ENCODE assay signal across 24 cellular contexts in genomic region chr14:101175731-101176534, GRCh38.
DNase-seq lines count a peak whose midpoint lies in the region; ATAC-seq and TF ChIP-seq lines count a peak whose summit lies in the region.
"Had no signal": no experiment of that assay in that cellular context is flagged by ENCODE, and none has a peak within 500 bp of the region (broad histone marks: within the 10 kb centered on the region; RNA-seq: fewer than 3 reads in every experiment).

No MANE protein-coding gene starts in this region.

- peak overlapping the region; percentile 55 for H2BK5ac ChIP-seq in neuronal stem cell (ENCODE audit: low read length)

- no peak overlapping the region for H3K4ac ChIP-seq in neuronal stem cell (ENCODE audit: low read length)

- no peak overlapping the region for H3K27ac ChIP-seq in neuronal stem cell (replicated peaks; ENCODE audit: low read length)
- H3K27ac ChIP-seq: heart left ventricle, thoracic aorta, uterus had no signal

- H3K18ac ChIP-seq in neuronal stem cell (ENCODE audit: low read length): peak overlapping the region; percentile 78

- no peaks in the 10 kb centered on the region for H3K79me1 ChIP-seq in neuronal stem cell (ENCODE audit: low read depth, low read length)

- no peak overlapping the region for H2AFZ ChIP-seq in neuronal stem cell (ENCODE audit: low read length)

- DNase-seq in NCI-H1417 (lab: John Stamatoyannopoulos, UW): peak in 2 of 3 experiments; percentile 24 to 68
- no peak for DNase-seq in NCI-H1417 treated with DMSO at 0.1 percent for 48 hours (lab: John Stamatoyannopoulos, UW)
- DNase-seq in GM10248 (ENCODE audit: extremely low spot score): peak; percentile 3
- DNase-seq in SHP77 (lab: John Stamatoyannopoulos, UW): peak; percentile 28 to 41
- no peak for DNase-seq in neuronal stem cell (ENCODE audit: low spot score)
- no peak for DNase-seq in G401 (ENCODE audit: low spot score)
- DNase-seq: activated CD4-positive, CD25-positive, alpha-beta regulatory T cell; activated CD8-positive, alpha-beta memory T cell treated with anti-CD3 and anti-CD28 coated beads, Interleukin-2, amount 50 U/mL, for 48 hours; activated naive CD4-positive, alpha-beta T cell treated with anti-CD3 and anti-CD28 coated beads, Interleukin-2, amount 50 U/mL, for 16 hours; amniotic stem cell; effector memory CD4-positive, alpha-beta T cell; foreskin fibroblast; heart left ventricle; KBM-7; PC-3; SIG-M5; stimulated activated naive CD8-positive, alpha-beta T cell treated with anti-CD3 and anti-CD28 coated beads, Interleukin-15, Interleukin-2, amounts not matched to agents 100 U/mL and 50 U/mL, for 24 hours; T-cell had no signal

- H2BK12ac ChIP-seq in neuronal stem cell (ENCODE audit: low read length): peak overlapping the region; percentile 68

- peak overlapping the region; percentile 71 for H2AK5ac ChIP-seq in neuronal stem cell (ENCODE audit: low read depth, low read length)

- H4K8ac ChIP-seq in neuronal stem cell (ENCODE audit: low read depth, low read length): no peak overlapping the region

- WGBS in neuronal stem cell (ENCODE audit: extremely low coverage in 2 of 2, insufficient read length in 2 of 2, insufficient replicate concordance in 1 of 2), 2 donors: no CpG with 5 or more reads among the region's 13 CpGs

- peak overlapping the region; percentile 52 for H3K23ac ChIP-seq in neuronal stem cell (ENCODE audit: low read depth, low read length, poor library complexity)

- POLR2A ChIA-PET in GM10248 (lab: Yijun Ruan, JAX): no interaction called here

- peak overlapping the region; percentile 62 for H2BK15ac ChIP-seq in neuronal stem cell (ENCODE audit: low read length)

- no peak overlapping the region for H2BK120ac ChIP-seq in neuronal stem cell (ENCODE audit: low read depth, low read length)

- no peak overlapping the region for H3K14ac ChIP-seq in neuronal stem cell (ENCODE audit: low read length)

- H3K36me3 ChIP-seq in neuronal stem cell (replicated peaks in 1 of 2; ENCODE audit: control insufficient read depth in 2 of 2, insufficient read depth in 2 of 2, low read length in 2 of 2): no peaks in the 10 kb centered on the region
- H3K36me3 ChIP-seq: heart left ventricle, thoracic aorta, uterus had no signal

- ATAC-seq in HG02840 (IDR thresholded peaks at IDR 0.05; ENCODE audit: low FRiP score, unreplicated experiment) (no peak), GM18867 (IDR thresholded peaks at IDR 0.05; ENCODE audit: unreplicated experiment) (no peak)
- ATAC-seq: activated T-helper 17 cell treated with anti-CD3 and anti-CD28 coated beads, Interleukin-2, amount 50 U/mL, for 72 hours; GM12878; PC-3; stimulated activated naive CD8-positive, alpha-beta T cell treated with anti-CD3 and anti-CD28 coated beads, Interleukin-15, Interleukin-2, amounts not matched to agents 100 U/mL and 50 U/mL, for 24 hours; T-cell had no signal

- in situ Hi-C loops in G401 (cut with HindIII; ENCODE audit: low sequenced_read_pairs): no loop called here

- CTCF ChIA-PET in GM10248 (lab: Yijun Ruan, JAX): no interaction called here

- peaks cover 2 to 8% of the 10 kb centered on the region in 2 donors for H3K4me1 ChIP-seq in neuronal stem cell (ENCODE audit: control insufficient read depth in 2 of 2, insufficient read depth in 1 of 2, low read depth in 1 of 2, low read length in 2 of 2)
- H3K4me1 ChIP-seq: heart left ventricle, uterus had no signal

- peaks cover 12 to 17% of the 10 kb centered on the region in 2 donors for H3K9me3 ChIP-seq in neuronal stem cell (replicated peaks in 1 of 2; ENCODE audit: control insufficient read depth in 2 of 2, insufficient read depth in 1 of 2, low read depth in 1 of 2, low read length in 2 of 2)
- H3K9me3 ChIP-seq: thoracic aorta, uterus had no signal

- H3K9ac ChIP-seq in neuronal stem cell (ENCODE audit: low read depth, low read length, poor library complexity): no peak overlapping the region

- H3K27me3 ChIP-seq in neuronal stem cell (ENCODE audit: control insufficient read depth in 3 of 3, insufficient read depth in 3 of 3, low read depth in 1 of 3, low read length in 3 of 3): no peaks in the 10 kb centered on the region
- H3K27me3 ChIP-seq: heart left ventricle, uterus had no signal

- peak overlapping the region; percentile 13 for H4K91ac ChIP-seq in neuronal stem cell (ENCODE audit: low read depth, low read length, poor library complexity)

- H3K4me2 ChIP-seq in neuronal stem cell (ENCODE audit: insufficient read depth, low read length, poor library complexity, severe bottlenecking): no peak overlapping the region

- no peak overlapping the region for H3K4me3 ChIP-seq in neuronal stem cell (ENCODE audit: low read length in 2 of 2)
- H3K4me3 ChIP-seq: GM12878, heart left ventricle, thoracic aorta, uterus had no signal

- no peak for TF ChIP-seq CTCF in GM10248 (IDR thresholded peaks at IDR 0.05; ENCODE audit: control extremely low read depth, extremely low read depth, low read depth, missing control alignments)

Comparison
In these comparisons a context has a peak if more than half of its experiments do, and no peak if none do; other contexts are left out.
1. DNase-seq: peak in NCI-H1417 (2 of 3), GM10248 (single experiment) and SHP77 (2 of 2); none in NCI-H1417 treated with DMSO at 0.1 percent for 48 hours (single experiment), neuronal stem cell (single experiment) and G401 (single experiment).